Comparison of ENCODE assay signal across 17 cellular contexts in the genomic region with DNA sequence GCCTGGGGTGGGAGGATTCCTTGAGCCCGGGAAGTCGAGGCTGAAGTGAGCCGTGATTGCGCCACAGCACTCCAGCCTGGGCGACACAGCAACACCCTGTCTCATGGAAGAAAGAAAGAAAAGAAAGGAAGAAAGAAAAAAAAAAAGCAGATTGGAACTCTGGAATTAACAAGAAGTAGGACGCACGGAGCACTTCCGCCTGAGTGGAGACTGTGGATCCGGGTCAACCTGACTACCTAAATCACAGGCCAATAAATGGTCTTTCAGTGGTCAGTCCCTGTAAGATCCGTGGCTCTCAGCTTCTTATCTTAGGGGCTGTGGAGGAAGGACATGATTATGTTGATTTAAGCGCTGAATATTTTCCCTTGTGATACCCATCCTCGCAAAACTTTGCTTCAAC. TPM values are rescaled to one million over a fixed set of nuclear protein-coding genes. Genes with fewer than 3 reads are reported as not detected.
A peak's percentile ranks its signal among the peaks of the same experiment; 100 is the strongest.
DNase-seq lines count a peak whose midpoint lies in the region; ATAC-seq, FAIRE-seq and TF ChIP-seq lines count a peak whose summit lies in the region.
"Had no signal": no experiment of that assay in that cellular context is flagged by ENCODE, and none has a peak within 500 bp of the region (broad histone marks: within the 10 kb centered on the region; RNA-seq: fewer than 3 reads in every experiment).

No MANE protein-coding gene starts in this region.

- intact Hi-C loops in HepG2 (cut with micrococcal nuclease; ENCODE audit: unreplicated experiment) (loop anchor here (5.0 kb wide), 2 partner anchors 121 to 196 kb away; partner anchors contain the start of gene TSEN2), right lobe of liver (cut with DNase I) (no loop called here)

- peak overlapping the region; percentile 68 for H3K4me3 Mint-ChIP-seq in activated T-helper 17 cell treated with anti-CD3 and anti-CD28 coated beads, Interleukin-2, amount 50 U/mL, for 72 hours
- H3K4me3 Mint-ChIP-seq in naive thymus-derived CD8-positive, alpha-beta T cell = peak overlapping the region in 7 of 10 donors; percentile 28 to 69 (median 49)
- H3K4me3 Mint-ChIP-seq: activated CD4-positive, alpha-beta memory T cell treated with anti-CD3 and anti-CD28 coated beads for 36 hours had no signal

- in situ Hi-C loops in HepG2 (cut with HindIII; ENCODE audit: extremely low pct_ligation_motif_present, low pct_unique_long_range_greater_than_20kb) = loop anchor here (5.0 kb wide), 1 partner anchor 196 kb away; the partner anchor contains the start of gene TSEN2

- peak overlapping the region; percentile 52 for H3K27ac ChIP-seq in HepG2 (ENCODE audit: extremely low read length, insufficient read depth, low read length)
- H3K27ac ChIP-seq in right lobe of liver = no peak overlapping the region
- no peak overlapping the region for H3K27ac ChIP-seq in SJCRH30
- no peak overlapping the region for H3K27ac ChIP-seq in smooth muscle cell (ENCODE audit: low read depth)
- H3K27ac ChIP-seq: thoracic aorta had no signal

- H3K4me3 ChIP-seq in HepG2 (replicated peaks in 1 of 3; ENCODE audit: insufficient read depth in 1 of 3, low read depth in 2 of 3, low read length in 3 of 3) (peak overlapping the region; percentile 69 to 97 (median 81)), right lobe of liver (no peak overlapping the region), SJCRH30 (no peak overlapping the region), smooth muscle cell (no peak overlapping the region)

- no peaks in the 10 kb centered on the region; a peak in 1 of 5 replicates for H3K27me3 ChIP-seq in HepG2 (ENCODE audit: control insufficient read depth in 1 of 2, insufficient read depth in 2 of 2, low read length in 2 of 2)
- no peaks in the 10 kb centered on the region for H3K27me3 ChIP-seq in right lobe of liver
- no peaks in the 10 kb centered on the region for H3K27me3 ChIP-seq in SJCRH30
- H3K27me3 ChIP-seq in smooth muscle cell (ENCODE audit: low read depth) = peaks cover 56% of the 10 kb centered on the region

- POLR2A ChIA-PET in HepG2 (lab: Yijun Ruan, JAX) = interaction anchor here (0.8 to 1.3 kb wide), 4 partner anchors 61 to 193 kb away, joined by 3 to 4 read pairs (median 4); no protein-coding TSS in a partner anchor
- POLR2A ChIA-PET in naive thymus-derived CD8-positive, alpha-beta T cell (lab: Charles Lee) = no interaction called here

- H2AFZ ChIP-seq in HepG2 (ENCODE audit: low read length) (peak overlapping the region; percentile 31), smooth muscle cell (ENCODE audit: low read depth) (no peak overlapping the region)

- FAIRE-seq in HepG2 (lab: Jason Lieb, UNC) = no peak

- no peak overlapping the region for H3K27ac Mint-ChIP-seq in activated T-helper 17 cell treated with anti-CD3 and anti-CD28 coated beads, Interleukin-2, amount 50 U/mL, for 72 hours
- H3K27ac Mint-ChIP-seq in naive thymus-derived CD8-positive, alpha-beta T cell = no peak overlapping the region
- H3K27ac Mint-ChIP-seq: activated CD4-positive, alpha-beta memory T cell treated with anti-CD3 and anti-CD28 coated beads for 36 hours had no signal

- TF ChIP-seq EP300 in HepG2 (IDR thresholded peaks at IDR 0.05; ENCODE audit: low read depth in 2 of 2, low read length in 2 of 2) (no peak), HepG2 (CRISPR knock-in tag; IDR thresholded peaks at IDR 0.05; ENCODE audit: borderline replicate concordance) (no peak)

- H3K4me1 ChIP-seq in HepG2 (ENCODE audit: insufficient read depth, low read length) (peaks cover 23% of the 10 kb centered on the region), right lobe of liver (peaks cover 0 to 7% (median 0%) of the 10 kb centered on the region in 4 donors), SJCRH30 (no peaks in the 10 kb centered on the region), smooth muscle cell (ENCODE audit: low read depth) (peaks cover 3% of the 10 kb centered on the region)

- TF ChIP-seq RAD21 in HepG2 (CRISPR knock-in tag; IDR thresholded peaks at IDR 0.05) = no peak

- no peaks in the 10 kb centered on the region for H3F3A ChIP-seq in smooth muscle cell (ENCODE audit: low read depth)

- H3K4me2 ChIP-seq in HepG2 (ENCODE audit: low read depth, low read length) = peak overlapping the region; percentile 76
- H3K4me2 ChIP-seq in smooth muscle cell = no peak overlapping the region

- TF ChIP-seq CTCF in HepG2 (CRISPR knock-in tag; IDR thresholded peaks at IDR 0.05) (no peak), right lobe of liver (IDR thresholded peaks at IDR 0.05) (no peak), smooth muscle cell (IDR thresholded peaks at IDR 0.05; ENCODE audit: borderline replicate concordance, insufficient read depth, poor library complexity, severe bottlenecking) (no peak)

- H3K36me3 Mint-ChIP-seq in activated T-helper 17 cell treated with anti-CD3 and anti-CD28 coated beads, Interleukin-2, amount 50 U/mL, for 72 hours (ENCODE audit: low read depth) = no peaks in the 10 kb centered on the region
- H3K36me3 Mint-ChIP-seq in naive thymus-derived CD8-positive, alpha-beta T cell = peaks cover 0 to 9% (median 6%) of the 10 kb centered on the region in 3 donors
- H3K36me3 Mint-ChIP-seq: activated CD4-positive, alpha-beta memory T cell treated with anti-CD3 and anti-CD28 coated beads for 36 hours had no signal

- BruUV-seq in HepG2 (replicated peaks; lab: Mats Ljungman, UMichigan) = no TSS peak

- H3K4me1 Mint-ChIP-seq in activated T-helper 17 cell treated with anti-CD3 and anti-CD28 coated beads, Interleukin-2, amount 50 U/mL, for 72 hours = no peaks in the 10 kb centered on the region
- peaks cover 0 to 15% (median 6%) of the 10 kb centered on the region in 4 donors for H3K4me1 Mint-ChIP-seq in naive thymus-derived CD8-positive, alpha-beta T cell

- WGBS in HepG2 (ENCODE audit: low lambda C conversion rate) = 30% methylated on average over 12 of the region's 12 CpGs
- WGBS in right lobe of liver (ENCODE audit: insufficient coverage, low coverage, low lambda C conversion rate, missing lambda C conversion rate) = 79% methylated on average over 11 of the region's 12 CpGs
- 83% methylated on average over 12 of the region's 12 CpGs for WGBS in smooth muscle cell (ENCODE audit: low lambda C conversion rate)

- H4K20me1 ChIP-seq in HepG2 (ENCODE audit: insufficient read depth, low read length) (no peaks in the 10 kb centered on the region), smooth muscle cell (ENCODE audit: low read depth) (no peaks in the 10 kb centered on the region)

- CTCF ChIA-PET in HepG2 (lab: Yijun Ruan, JAX; ENCODE audit: low intra/inter-chr PET ratio, low total read pairs) = no interaction called here

- no peak for TF ChIP-seq POLR2A in HepG2 (IDR thresholded peaks at IDR 0.05; ENCODE audit: insufficient read depth in 1 of 2, low read depth in 2 of 2, low read length in 2 of 2)
- no peak for TF ChIP-seq POLR2A in right lobe of liver (IDR thresholded peaks at IDR 0.05)

- no peak for DNase-seq in HepG2 (ENCODE audit: low spot score)
- DNase-seq in right lobe of liver = no peak
- DNase-seq in naive thymus-derived CD8-positive, alpha-beta T cell = no peak
- no peak for DNase-seq in H4 (ENCODE audit: low spot score)
- no peak for DNase-seq in AG08395 (ENCODE audit: low spot score)
- no peak for DNase-seq in SJCRH30
- DNase-seq in smooth muscle cell (lab: John Stamatoyannopoulos, UW; ENCODE audit: unreplicated experiment) = no peak
- DNase-seq: activated CD4-positive, alpha-beta memory T cell treated with anti-CD3 and anti-CD28 coated beads for 36 hours; activated naive CD4-positive, alpha-beta T cell treated with anti-CD3 and anti-CD28 coated beads, Interleukin-2, amount 50 U/mL, for 16 hours; activated T-cell treated with anti-CD3 and anti-CD28 coated beads, Interleukin-2, amount 50 U/mL, for 1 hour; GOT3; NCI-H2029; NCI-H446 treated with DMSO at 0.1 percent for 48 hours; sigmoid colon had no signal

- H3K9ac ChIP-seq in HepG2 (ENCODE audit: insufficient read depth, low read depth, low read length) (peak overlapping the region; percentile 70; the same call in 1 of the 2 replicates), smooth muscle cell (ENCODE audit: low read depth) (no peak overlapping the region)

- ATAC-seq in HepG2 (no peak; the same call in 2 of the 3 replicates), right lobe of liver (no peak)
- ATAC-seq in activated T-helper 17 cell treated with anti-CD3 and anti-CD28 coated beads, Interleukin-2, amount 50 U/mL, for 72 hours (replicated peaks) = no peak
- ATAC-seq in naive thymus-derived CD8-positive, alpha-beta T cell = no peak
- ATAC-seq: esophagus mucosa had no signal

- H3K36me3 ChIP-seq in HepG2 (replicated peaks in 1 of 2; ENCODE audit: control insufficient read depth in 1 of 2, insufficient read depth in 2 of 2, low read length in 2 of 2) = no peaks in the 10 kb centered on the region
- no peaks in the 10 kb centered on the region for H3K36me3 ChIP-seq in right lobe of liver
- no peaks in the 10 kb centered on the region for H3K36me3 ChIP-seq in SJCRH30
- no peaks in the 10 kb centered on the region for H3K36me3 ChIP-seq in smooth muscle cell (ENCODE audit: low read depth)
- H3K36me3 ChIP-seq: sigmoid colon, thoracic aorta had no signal

- H3K9me3 Mint-ChIP-seq in activated T-helper 17 cell treated with anti-CD3 and anti-CD28 coated beads, Interleukin-2, amount 50 U/mL, for 72 hours = no peaks in the 10 kb centered on the region
- H3K9me3 Mint-ChIP-seq in naive thymus-derived CD8-positive, alpha-beta T cell = peaks cover 0 to 13% (median 6%) of the 10 kb centered on the region in 9 donors
- H3K9me3 Mint-ChIP-seq: activated CD4-positive, alpha-beta memory T cell treated with anti-CD3 and anti-CD28 coated beads for 36 hours had no signal

- H3K79me2 ChIP-seq in HepG2 (ENCODE audit: insufficient read depth, low read length) (peaks cover 28% of the 10 kb centered on the region), smooth muscle cell (ENCODE audit: low read depth) (no peaks in the 10 kb centered on the region)

- H3K27me3 Mint-ChIP-seq in activated T-helper 17 cell treated with anti-CD3 and anti-CD28 coated beads, Interleukin-2, amount 50 U/mL, for 72 hours = peaks cover 33% of the 10 kb centered on the region
- peaks cover 29 to 49% (median 34%) of the 10 kb centered on the region in 5 donors for H3K27me3 Mint-ChIP-seq in naive thymus-derived CD8-positive, alpha-beta T cell

- no peaks in the 10 kb centered on the region for H3K9me3 ChIP-seq in HepG2 (ENCODE audit: low read length)
- H3K9me3 ChIP-seq in right lobe of liver = no peaks in the 10 kb centered on the region
- H3K9me3 ChIP-seq in SJCRH30 (replicated peaks) = no peaks in the 10 kb centered on the region
- H3K9me3 ChIP-seq in smooth muscle cell (replicated peaks; ENCODE audit: low read depth) = no peaks in the 10 kb centered on the region
- H3K9me3 ChIP-seq: thoracic aorta had no signal

RNA-seq across cellular contexts. Expression of gene PPARG, which starts 2.4 kb away (rescaled TPM):
- total RNA-seq in HepG2 (2016; rRNA removed; fragmentation: Illumina TruSeq; extraction: Trizol) = 13.9 and 14.4 TPM in 2 replicates
- total RNA-seq in HepG2 (2016; cell fraction: cytosol; rRNA removed; fragmentation: Illumina TruSeq; extraction: Trizol; ENCODE audit: low read depth) = 46.6 and 50.3 TPM in 2 replicates
- total RNA-seq in HepG2 (2016; cell fraction: insoluble cytoplasmic fraction; rRNA removed; fragmentation: Illumina TruSeq; extraction: Trizol) = 12.2 and 12.9 TPM in 2 replicates
- total RNA-seq in HepG2 (2016; cell fraction: membrane; rRNA removed; fragmentation: Illumina TruSeq; extraction: Trizol) = 42.4 and 46.0 TPM in 2 replicates
- 9.1 and 11.2 TPM in 2 replicates for total RNA-seq in HepG2 (2016; cell fraction: nucleus; rRNA removed; fragmentation: Illumina TruSeq; extraction: Trizol)
- 57.4 and 58.3 TPM in 2 replicates for polyA plus RNA-seq in HepG2 (2011; rRNA removed)
- polyA plus RNA-seq in HepG2 (2011; cell fraction: cytosol; rRNA removed) = 39.7 and 54.9 TPM in 2 replicates
- 20.9 and 23.5 TPM in 2 replicates for polyA plus RNA-seq in HepG2 (2011; cell fraction: nucleus; rRNA removed)
- polyA plus RNA-seq in HepG2 (2012) = 46.8 and 53.5 TPM in 2 replicates
- 43.6 and 44.8 TPM in 2 replicates for polyA plus RNA-seq in HepG2 (2016; cell fraction: cytosol; fragmentation: Illumina TruSeq; extraction: Trizol; ENCODE audit: low read depth)
- polyA plus RNA-seq in HepG2 (2016; cell fraction: insoluble cytoplasmic fraction; fragmentation: Illumina TruSeq; extraction: Trizol; ENCODE audit: low read depth) = 14.1 and 15.7 TPM in 2 replicates
- 44.6 and 47.3 TPM in 2 replicates for polyA plus RNA-seq in HepG2 (2016; cell fraction: membrane; fragmentation: Illumina TruSeq; extraction: Trizol; ENCODE audit: low read depth)
- 10.1 and 12.7 TPM in 2 replicates for polyA plus RNA-seq in HepG2 (2016; cell fraction: nucleus; fragmentation: Illumina TruSeq; extraction: Trizol; ENCODE audit: insufficient read depth, low read depth)
- polyA minus RNA-seq in HepG2 (2011; rRNA and poly(A)+ RNA removed; ENCODE audit: low replicate concordance) = 77.5 and 86.5 TPM in 2 replicates
- polyA minus RNA-seq in HepG2 (2011; cell fraction: cytosol; rRNA and poly(A)+ RNA removed) = 38.8 and 51.7 TPM in 2 replicates
- polyA minus RNA-seq in HepG2 (2011; cell fraction: nucleus; rRNA and poly(A)+ RNA removed) = 98.1 and 113 TPM in 2 replicates
- total RNA-seq in right lobe of liver = 10 to 100 TPM in 3 of 6 experiments, 1 to 10 TPM in 3; 4.9 to 15.8 (median 10.8) TPM
- 10 to 100 TPM in 1 of 2 donors, 1 to 10 TPM in 1; 1.5 to 18.3 TPM for total RNA-seq in activated T-helper 17 cell treated with anti-CD3 and anti-CD28 coated beads, Interleukin-2, amount 50 U/mL, for 72 hours
- total RNA-seq in naive thymus-derived CD8-positive, alpha-beta T cell = not detected
- polyA plus RNA-seq in naive thymus-derived CD8-positive, alpha-beta T cell = not detected
- 34.7 and 36.8 TPM in 2 replicates for total RNA-seq in H4 (2014; rRNA removed; shearing (Covaris generic))
- total RNA-seq in SJCRH30 (2014; rRNA removed; shearing (Covaris generic)) = 0.06 and 0.08 TPM in 2 replicates
- total RNA-seq in smooth muscle cell = 8.5 and 10.2 TPM in 2 replicates
- polyA plus RNA-seq in smooth muscle cell = 1.5 and 7.8 TPM in 2 replicates

Comparison
In these comparisons a context has a peak if more than half of its experiments do, and no peak if none do; other contexts are left out.
1. H3K4me3 ChIP-seq: peak in HepG2 (3 of 3); none in right lobe of liver (0 of 3), SJCRH30 (single experiment) and smooth muscle cell (single experiment).